1 cellular context compared by ENCODE assay signal in genomic region chr13:52651880-52652169, GRCh38.
TF ChIP-seq lines count a peak whose summit lies in the region.

No MANE protein-coding gene starts in this region.

TF ChIP-seq in K562, 482 proteins besides CTCF, POLR2A, EP300 and RAD21 (continues in another document):
- TF ChIP-seq NR2C1 (IDR thresholded peaks at IDR 0.05) (peak; percentile 88), NR2C1 (tag; IDR thresholded peaks at IDR 0.05) (no peak; the same call in 1 of the 2 replicates), KDM5B (IDR thresholded peaks at IDR 0.05; ENCODE audit: insufficient replicate concordance, low read depth, low read length) (peak; percentile 41), PCBP1 (IDR thresholded peaks at IDR 0.05; ENCODE audit: low read depth, low read length, poor library complexity, severe bottlenecking) (no peak), ZZZ3 (IDR thresholded peaks at IDR 0.05) (peak; percentile 70; the same call in 1 of the 2 replicates), KAT2B (IDR thresholded peaks at IDR 0.05; ENCODE audit: low read depth, low read length) (no peak), TAF9B (IDR thresholded peaks at IDR 0.05; ENCODE audit: partially characterized antibody) (peak; percentile 70), SAP30 (IDR thresholded peaks at IDR 0.05; ENCODE audit: borderline replicate concordance, insufficient read depth, low read depth, low read length, poor library complexity, severe bottlenecking) (peak; percentile 52), GTF2F1 (IDR thresholded peaks at IDR 0.05; ENCODE audit: low read depth, low read length) (no peak), DPF2 (IDR thresholded peaks at IDR 0.05) (no peak), ZNF644 (tag; IDR thresholded peaks at IDR 0.05; ENCODE audit: low read depth) (0 out of 2 replicates have a peak, but pooled peaks have one; percentile 28), GTF2E2 (tag; IDR thresholded peaks at IDR 0.05) (no peak), ZNF384 (IDR thresholded peaks at IDR 0.05; ENCODE audit: low read depth, low read length) (no peak), ZNF592 (IDR thresholded peaks at IDR 0.05) (0 out of 2 replicates have a peak, but pooled peaks have one; percentile 44), CHD7 (IDR thresholded peaks at IDR 0.05; ENCODE audit: low read depth, low read length) (no peak), NR2C2 (CRISPR knock-in tag; IDR thresholded peaks at IDR 0.05) (peak; percentile 31; the same call in 1 of the 2 replicates), NR2C2 (tag; IDR thresholded peaks at IDR 0.05) (no peak), ZC3H8 (IDR thresholded peaks at IDR 0.05) (no peak), BRD4 (IDR thresholded peaks at IDR 0.05) (0 out of 2 replicates have a peak, but pooled peaks have one; percentile 73), MTA3 (IDR thresholded peaks at IDR 0.05; ENCODE audit: borderline replicate concordance) (no peak), ZNF274 (IDR thresholded peaks at IDR 0.05; ENCODE audit: borderline replicate concordance, low read depth, low read length) (no peak), PHF8 (IDR thresholded peaks at IDR 0.05; ENCODE audit: borderline replicate concordance, low read length) (0 out of 2 replicates have a peak, but pooled peaks have one; percentile 68), UBTF (IDR thresholded peaks at IDR 0.05; ENCODE audit: borderline replicate concordance in 1 of 2, low read depth in 2 of 2, low read length in 2 of 2) (0 out of 4 replicates have a peak, but pooled peaks of 1 of the 2 experiments have one; percentile 26)
